Comparison of ENCODE assay signal across 1 cellular context in the genomic region with DNA sequence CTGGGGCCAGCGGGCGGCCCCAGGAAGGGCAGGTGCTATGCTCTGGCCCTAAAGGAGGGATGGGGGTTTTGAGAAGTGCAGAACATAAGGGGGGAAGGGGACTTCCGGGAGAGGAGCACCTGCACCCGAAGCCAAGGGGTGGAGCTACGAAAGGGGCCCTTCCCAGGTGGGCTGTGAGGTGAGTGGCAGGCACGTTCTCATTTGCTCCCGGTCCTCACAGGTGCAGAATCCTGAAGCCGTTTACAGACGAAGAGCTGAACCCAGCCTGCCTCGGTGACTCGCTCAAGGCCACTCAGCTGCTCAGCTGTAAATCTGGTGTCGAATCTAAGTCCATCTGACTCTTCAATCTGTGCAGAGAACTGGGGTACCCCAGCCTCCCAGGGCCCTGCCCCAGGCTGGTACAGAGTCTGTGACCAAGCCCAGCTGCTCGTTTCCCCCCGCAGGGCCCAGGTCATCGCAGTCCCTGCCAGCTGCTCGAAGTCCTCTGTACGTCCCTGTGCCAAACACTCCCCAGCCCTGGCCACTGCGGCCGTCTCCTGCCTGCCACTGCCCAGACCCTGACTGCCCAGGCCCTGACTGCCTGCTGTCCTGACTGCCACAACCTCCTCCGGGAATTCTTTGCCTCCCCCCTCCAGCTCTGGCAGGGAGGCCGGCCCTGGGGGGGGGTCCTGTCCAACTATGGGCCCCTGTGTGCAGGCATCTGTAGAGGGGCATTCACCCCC.
TF ChIP-seq lines count a peak whose summit lies in the region.

No MANE protein-coding gene starts in this region.

TF ChIP-seq in H1, 55 proteins besides CTCF, POLR2A, EP300 and RAD21 (continued from another document):
- TF ChIP-seq SIN3A (conservative IDR thresholded peaks at IDR 0.05 in 1 of 2, IDR thresholded peaks at IDR 0.05 in 1 of 2; ENCODE audit: low read depth in 1 of 2, low read length in 2 of 2) (no peak), EGR1 (IDR thresholded peaks at IDR 0.05; ENCODE audit: borderline replicate concordance, low read depth, low read length) (no peak), RNF2 (IDR thresholded peaks at IDR 0.05; ENCODE audit: borderline replicate concordance, low read depth, low read length, missing control alignments, poor library complexity, severe bottlenecking) (no peak), CTBP2 (IDR thresholded peaks at IDR 0.05; ENCODE audit: borderline replicate concordance, insufficient read depth, insufficient read length, low read length) (no peak), TCF12 (IDR thresholded peaks at IDR 0.05; ENCODE audit: low read depth, low read length) (no peak), CHD1 (IDR thresholded peaks at IDR 0.05; ENCODE audit: low read depth, low read length) (no peak), TEAD4 (IDR thresholded peaks at IDR 0.05; ENCODE audit: low read depth, low read length) (no peak), NRF1 (IDR thresholded peaks at IDR 0.05; ENCODE audit: low read depth, low read length) (no peak), CBX5 (IDR thresholded peaks at IDR 0.05; ENCODE audit: low read depth, low read length) (no peak), JUN (IDR thresholded peaks at IDR 0.05; ENCODE audit: low read depth, low read length) (no peak), RFX5 (IDR thresholded peaks at IDR 0.05; ENCODE audit: borderline replicate concordance, low read depth, low read length) (no peak), HDAC2 (IDR thresholded peaks at IDR 0.05; ENCODE audit: borderline replicate concordance in 1 of 2, low read depth in 2 of 2, low read length in 2 of 2) (no peak)
- TF ChIP-seq, protein P1, sequence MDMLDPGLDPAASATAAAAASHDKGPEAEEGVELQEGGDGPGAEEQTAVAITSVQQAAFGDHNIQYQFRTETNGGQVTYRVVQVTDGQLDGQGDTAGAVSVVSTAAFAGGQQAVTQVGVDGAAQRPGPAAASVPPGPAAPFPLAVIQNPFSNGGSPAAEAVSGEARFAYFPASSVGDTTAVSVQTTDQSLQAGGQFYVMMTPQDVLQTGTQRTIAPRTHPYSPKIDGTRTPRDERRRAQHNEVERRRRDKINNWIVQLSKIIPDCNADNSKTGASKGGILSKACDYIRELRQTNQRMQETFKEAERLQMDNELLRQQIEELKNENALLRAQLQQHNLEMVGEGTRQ (IDR thresholded peaks at IDR 0.05; ENCODE audit: low read length): no peak
